8 cellular contexts compared by ENCODE assay signal in the genomic region with DNA sequence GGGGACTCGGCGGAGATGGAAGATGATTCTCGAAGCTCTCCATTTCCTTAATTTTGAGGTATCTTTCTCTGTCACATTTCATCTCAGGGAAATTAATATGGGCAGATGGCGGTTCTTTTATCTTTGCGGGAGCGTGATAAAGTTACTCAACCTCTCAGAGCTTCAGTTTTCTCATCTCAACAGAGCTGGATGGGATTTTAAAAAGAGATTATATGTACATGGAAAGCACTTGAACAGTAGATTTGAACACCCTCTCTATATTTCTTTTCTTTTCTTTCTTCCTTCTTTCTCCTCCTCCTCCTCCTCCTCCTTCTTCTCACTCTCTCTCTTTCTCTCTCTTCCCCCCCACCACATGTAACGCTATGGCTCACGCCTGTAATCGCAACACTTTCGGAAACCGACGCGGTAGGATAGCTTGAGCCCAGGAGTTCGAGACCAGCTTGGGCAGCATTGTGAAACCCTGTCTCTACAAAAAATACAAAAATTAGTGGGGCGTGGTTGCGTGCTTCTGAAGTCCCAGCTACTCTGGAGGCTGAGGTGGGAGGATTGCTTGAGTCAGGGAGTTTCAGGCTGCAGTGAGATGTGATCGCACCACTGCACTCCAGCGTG. TPM values are rescaled to one million over a fixed set of nuclear protein-coding genes. Genes with fewer than 3 reads are reported as not detected.
DNase-seq lines count a peak whose midpoint lies in the region; ATAC-seq and TF ChIP-seq lines count a peak whose summit lies in the region.

No MANE protein-coding gene starts in this region.

- peak overlapping the region; percentile 42; the same call in 1 of the 2 replicates for H3K4me2 ChIP-seq in OCI-LY7 (ENCODE audit: low read length)

- H4K20me1 ChIP-seq in OCI-LY7 (ENCODE audit: insufficient read depth, low read length), result no peaks in the 10 kb centered on the region

- no peaks in the 10 kb centered on the region for H3K9me3 ChIP-seq in OCI-LY7 (ENCODE audit: low read length)
- no peaks in the 10 kb centered on the region for H3K9me3 ChIP-seq in effector memory CD4-positive, alpha-beta T cell (ENCODE audit: control insufficient read depth, low read length)
- H3K9me3 ChIP-seq in ovary, result peaks cover 0 to 3% of the 10 kb centered on the region in 2 donors

- no peak for TF ChIP-seq EP300 in ovary (IDR thresholded peaks at IDR 0.05)

- intact Hi-C loops in OCI-LY7 (cut with micrococcal nuclease; ENCODE audit: unreplicated experiment), result no loop called here
- intact Hi-C loops in ovary (cut with DNase I), result no loop called here

- DNase-seq in OCI-LY7 (ENCODE audit: low spot score), result no peak
- no peak for DNase-seq in effector memory CD4-positive, alpha-beta T cell
- no peak for DNase-seq in ovary
- DNase-seq in Ammon's horn (ENCODE audit: low spot score), result no peak

- ATAC-seq in GM19452 (IDR thresholded peaks at IDR 0.05; ENCODE audit: unreplicated experiment), result peak; percentile 11
- ATAC-seq in GM21367 (IDR thresholded peaks at IDR 0.05; ENCODE audit: unreplicated experiment), result no peak
- ATAC-seq in GM18873 (IDR thresholded peaks at IDR 0.05; ENCODE audit: low FRiP score, unreplicated experiment), result no peak
- no peak for ATAC-seq in HG03095 (IDR thresholded peaks at IDR 0.05; ENCODE audit: unreplicated experiment)

- CTCF ChIA-PET in OCI-LY7 (lab: Charles Lee; ENCODE audit: unreplicated experiment), result no interaction called here

- no peak for TF ChIP-seq CTCF in OCI-LY7 (conservative IDR thresholded peaks at IDR 0.05; ENCODE audit: low read length)
- TF ChIP-seq CTCF in ovary (IDR thresholded peaks at IDR 0.05), result no peak

- no peaks in the 10 kb centered on the region for H3K79me2 ChIP-seq in OCI-LY7 (ENCODE audit: insufficient read depth, low read depth, low read length)

- no peaks in the 10 kb centered on the region for H3K9me2 ChIP-seq in OCI-LY7 (ENCODE audit: insufficient read depth, low read length)

- POLR2A ChIA-PET in OCI-LY7 (lab: Charles Lee), result interaction anchor here (0.6 kb wide), 1 partner anchor 468 kb away, joined by 3 read pairs; no protein-coding TSS in a partner anchor

- H3K4me1 ChIP-seq in OCI-LY7 (ENCODE audit: insufficient read depth, low read length, poor library complexity, severe bottlenecking) (no peaks in the 10 kb centered on the region), ovary (ENCODE audit: insufficient read depth) (peaks cover 3% of the 10 kb centered on the region)
- peaks cover 14% of the 10 kb centered on the region for H3K4me1 ChIP-seq in effector memory CD4-positive, alpha-beta T cell (ENCODE audit: control insufficient read depth, insufficient read depth, low read length, poor library complexity, severe bottlenecking)

- H2AFZ ChIP-seq in OCI-LY7 (ENCODE audit: low read length), result no peak overlapping the region

- peaks cover 30% of the 10 kb centered on the region for H3K27me3 ChIP-seq in effector memory CD4-positive, alpha-beta T cell (replicated peaks; ENCODE audit: control insufficient read depth, insufficient read depth, low read length, poor library complexity, severe bottlenecking)
- H3K27me3 ChIP-seq in ovary, result no peaks in the 10 kb centered on the region

- H3K4me3 ChIP-seq in OCI-LY7 (ENCODE audit: low read depth, low read length, poor library complexity, severe bottlenecking) (no peak overlapping the region), ovary (peak overlapping the region; percentile 24)
- H3K4me3 ChIP-seq in effector memory CD4-positive, alpha-beta T cell (ENCODE audit: insufficient read depth, low read depth, low read length, poor library complexity, severe bottlenecking), result peak overlapping the region; percentile 57

- WGBS in ovary, 3 donors, result 15 to 25% (median 18%) methylated on average over 18 of the region's 18 CpGs

- H3K36me3 ChIP-seq in OCI-LY7 (ENCODE audit: insufficient read depth, low read length), result no peaks in the 10 kb centered on the region
- no peaks in the 10 kb centered on the region for H3K36me3 ChIP-seq in effector memory CD4-positive, alpha-beta T cell (ENCODE audit: control insufficient read depth, insufficient read depth, low read length)
- no peaks in the 10 kb centered on the region for H3K36me3 ChIP-seq in ovary

- TF ChIP-seq POLR2A in ovary (IDR thresholded peaks at IDR 0.05), result no peak

- H3K27ac ChIP-seq in OCI-LY7 (ENCODE audit: low read depth, low read length, poor library complexity, severe bottlenecking) (no peak overlapping the region), ovary (no peak overlapping the region)
- no peak overlapping the region for H3K27ac ChIP-seq in effector memory CD4-positive, alpha-beta T cell (ENCODE audit: insufficient read depth, low read length, poor library complexity, severe bottlenecking)

- BruUV-seq in OCI-LY7 (replicated peaks; lab: Mats Ljungman, UMichigan), result no TSS peak

RNA-seq across cellular contexts. Expression of gene GLDC, which starts 0.6 kb away (rescaled TPM):
- total RNA-seq in OCI-LY7 (2014; rRNA removed; shearing (Covaris generic)), result not detected in 2 replicates
- not detected in 2 replicates for total RNA-seq in OCI-LY7 (2022)
- total RNA-seq in ovary, result 1 to 10 TPM in 2 of 7 donors, under 1 TPM in 3, not detected in 2; 0.52 to 4.3 (median 0.79) TPM
- polyA plus RNA-seq in ovary, result under 1 TPM; 0.07 to 0.53 TPM
